10 cellular contexts compared by ENCODE assay signal in genomic region chr12:102824218-102824835, GRCh38.
DNase-seq lines count a peak whose midpoint lies in the region; ATAC-seq, FAIRE-seq and TF ChIP-seq lines count a peak whose summit lies in the region.
"Had no signal": no experiment of that assay in that cellular context is flagged by ENCODE, and none has a peak within 500 bp of the region (broad histone marks: within the 10 kb centered on the region; RNA-seq: fewer than 3 reads in every experiment).

No MANE protein-coding gene starts in this region.

- DNase-seq in A549 (ENCODE audit: low read depth in 1 of 2, low spot score in 1 of 2) (peak; percentile 27 to 38), mammary epithelial cell (peak; percentile 20), left lobe of liver (ENCODE audit: low spot score) (no peak), natural killer cell (no peak), superior temporal gyrus (ENCODE audit: extremely low spot score) (no peak), midbrain (lab: John Stamatoyannopoulos, UW) (no peak)
- DNase-seq: colonic mucosa had no signal

- peaks cover 51% of the 10 kb centered on the region for H3K27me3 ChIP-seq in HUES48 (ENCODE audit: control insufficient read depth, insufficient read depth, low read length)
- H3K27me3 ChIP-seq in mammary epithelial cell (ENCODE audit: insufficient read depth, low read length): no peaks in the 10 kb centered on the region
- H3K27me3 ChIP-seq: colonic mucosa had no signal

- no peaks in the 10 kb centered on the region for H3K36me3 Mint-ChIP-seq in natural killer cell

- H3K4me3 ChIP-seq in A549 (no peak overlapping the region), HUES48 (ENCODE audit: low read depth, low read length) (peak overlapping the region; percentile 49), mammary epithelial cell (replicated peaks in 1 of 3; ENCODE audit: insufficient read depth in 1 of 3, low read depth in 2 of 3, low read length in 3 of 3) (no peak overlapping the region)
- H3K4me3 ChIP-seq: colonic mucosa had no signal

- BruUV-seq in mammary epithelial cell (replicated peaks; lab: Mats Ljungman, UMichigan): no TSS peak

- no peak overlapping the region for H2AFZ ChIP-seq in mammary epithelial cell (ENCODE audit: low read depth, low read length)

- TF ChIP-seq CTCF in A549 (IDR thresholded peaks at IDR 0.05) (no peak), mammary epithelial cell (conservative IDR thresholded peaks at IDR 0.05 in 1 of 2, IDR thresholded peaks at IDR 0.05 in 1 of 2; ENCODE audit: extremely low read depth in 1 of 2, insufficient read depth in 1 of 2, low read depth in 1 of 2, low read length in 2 of 2) (no peak), natural killer cell (IDR thresholded peaks at IDR 0.05) (no peak)

- no peak for TF ChIP-seq POLR2A in A549 (IDR thresholded peaks at IDR 0.05; ENCODE audit: low read length)

- H3K4me3 Mint-ChIP-seq in natural killer cell: no peak overlapping the region

- H4K20me1 ChIP-seq in mammary epithelial cell (ENCODE audit: insufficient read depth, low read length): no peaks in the 10 kb centered on the region

- H3K27ac ChIP-seq in A549 (no peak overlapping the region), HUES48 (ENCODE audit: low read depth, low read length) (no peak overlapping the region), mammary epithelial cell (ENCODE audit: insufficient read depth, low read depth, low read length) (no peak overlapping the region)
- H3K27ac ChIP-seq: C4-2B, colonic mucosa had no signal

- peaks cover 6 to 13% of the 10 kb centered on the region in 2 donors for H3K27me3 Mint-ChIP-seq in natural killer cell (ENCODE audit: low read depth in 2 of 2)

- intact Hi-C loops in mammary epithelial cell (cut with micrococcal nuclease): no loop called here
- intact Hi-C loops in natural killer cell (cut with micrococcal nuclease): no loop called here

- H3K4me1 Mint-ChIP-seq in natural killer cell: no peaks in the 10 kb centered on the region

- no peak overlapping the region for H3K9ac ChIP-seq in HUES48 (ENCODE audit: low read depth, low read length)
- H3K9ac ChIP-seq in mammary epithelial cell (ENCODE audit: insufficient read depth, low read length): no peak overlapping the region

- H3K4me2 ChIP-seq in A549: no peak overlapping the region
- H3K4me2 ChIP-seq in mammary epithelial cell (ENCODE audit: insufficient read depth, low read depth, low read length): no peak overlapping the region

- CTCF ChIA-PET in A549 (lab: Yijun Ruan, JAX): no interaction called here
- CTCF ChIA-PET in mammary epithelial cell (lab: Charles Lee; ENCODE audit: low non-redundant PET): no interaction called here

- POLR2A ChIA-PET in A549 (lab: Yijun Ruan, JAX): no interaction called here

- H3K36me3 ChIP-seq in HUES48 (ENCODE audit: control insufficient read depth, insufficient read depth, low read length) (no peaks in the 10 kb centered on the region), mammary epithelial cell (ENCODE audit: insufficient read depth, low read length) (no peaks in the 10 kb centered on the region)
- H3K36me3 ChIP-seq: colonic mucosa had no signal

- no peaks in the 10 kb centered on the region for H3K9me3 Mint-ChIP-seq in natural killer cell

- no peak for FAIRE-seq in A549 (lab: Jason Lieb, UNC)

- dilution Hi-C loops in mammary epithelial cell (cut with HindIII; ENCODE audit: low sequenced_read_pairs): no loop called here

- no peak overlapping the region for H3K27ac Mint-ChIP-seq in natural killer cell

- 23% methylated on average over 36 of the region's 36 CpGs for WGBS in A549 (ENCODE audit: missing lambda C conversion rate)
- 5% methylated on average over 10 of the region's 36 CpGs for WGBS in mammary epithelial cell (ENCODE audit: low coverage, missing lambda C conversion rate)

- peak; percentile 90 to 95 for ATAC-seq in A549
- peak; percentile 97 for ATAC-seq in left lobe of liver
- ATAC-seq in natural killer cell: no peak
- ATAC-seq in HG03378 (IDR thresholded peaks at IDR 0.05; ENCODE audit: unreplicated experiment): no peak

- H3K79me2 ChIP-seq in mammary epithelial cell (ENCODE audit: insufficient read depth, low read length): no peaks in the 10 kb centered on the region

- no peak for TF ChIP-seq EP300 in A549 (IDR thresholded peaks at IDR 0.05)

- TF ChIP-seq RAD21 in A549 (conservative IDR thresholded peaks at IDR 0.05 in 1 of 2, IDR thresholded peaks at IDR 0.05 in 1 of 2): no peak

- H3K4me1 ChIP-seq in A549 (no peaks in the 10 kb centered on the region), HUES48 (ENCODE audit: control insufficient read depth, insufficient read depth, low read length) (0 out of 2 replicates have a peak, but pooled peaks cover 4% of the 10 kb centered on the region), mammary epithelial cell (ENCODE audit: insufficient read depth, low read length) (no peaks in the 10 kb centered on the region)
- H3K4me1 ChIP-seq: colonic mucosa had no signal

- in situ Hi-C loops in mammary epithelial cell (cut with MboI; ENCODE audit: low sequenced_read_pairs in 2 of 2): no loop called here

- H3K9me3 ChIP-seq in A549 (0 out of 3 replicates have a peak, but pooled peaks cover 3% of the 10 kb centered on the region), HUES48 (ENCODE audit: control insufficient read depth, insufficient read depth, low read length) (no peaks in the 10 kb centered on the region), mammary epithelial cell (replicated peaks; ENCODE audit: insufficient read depth, low read length) (no peaks in the 10 kb centered on the region)
- H3K9me3 ChIP-seq: colonic mucosa had no signal

TF ChIP-seq in A549, 52 proteins besides CTCF, POLR2A, EP300 and RAD21:
- TF ChIP-seq HMGXB4 (CRISPR knock-in tag; IDR thresholded peaks at IDR 0.05; ENCODE audit: borderline replicate concordance) (no peak), REST (IDR thresholded peaks at IDR 0.05) (peak; percentile 93), SREBF2 (IDR thresholded peaks at IDR 0.05) (no peak), CBX2 (IDR thresholded peaks at IDR 0.05; ENCODE audit: borderline replicate concordance, low read depth) (no peak), MAX (IDR thresholded peaks at IDR 0.05) (no peak), HES2 (IDR thresholded peaks at IDR 0.05) (no peak), GATA3 (IDR thresholded peaks at IDR 0.05; ENCODE audit: borderline replicate concordance) (no peak), JUN (IDR thresholded peaks at IDR 0.05) (no peak)

Comparison
In these comparisons a context has a peak if more than half of its experiments do, and no peak if none do; other contexts are left out.
1. ATAC-seq: peak in A549 (2 of 2) and left lobe of liver (single experiment); none in natural killer cell (0 of 3) and HG03378 (single experiment).
2. DNase-seq: peak in A549 (2 of 2) and mammary epithelial cell (single experiment); none in left lobe of liver (single experiment), natural killer cell (single experiment), superior temporal gyrus (single experiment) and midbrain (single experiment).